In genomic region chr4:15144249-15144966, GRCh38 we compare ENCODE assay signal across 16 cellular contexts.
DNase-seq lines count a peak whose midpoint lies in the region; ATAC-seq and TF ChIP-seq lines count a peak whose summit lies in the region.
"Had no signal": no experiment of that assay in that cellular context is flagged by ENCODE, and none has a peak within 500 bp of the region (broad histone marks: within the 10 kb centered on the region; RNA-seq: fewer than 3 reads in every experiment).

No MANE protein-coding gene starts in this region.

- ATAC-seq in natural killer cell (no peak), GM21447 (IDR thresholded peaks at IDR 0.05; ENCODE audit: unreplicated experiment) (no peak)
- ATAC-seq: activated CD4-positive, alpha-beta T cell treated with anti-CD3 and anti-CD28 coated beads for 36 hours; psoas muscle had no signal

- no peaks in the 10 kb centered on the region for H3K27me3 ChIP-seq in BE2C
- no peaks in the 10 kb centered on the region for H3K27me3 ChIP-seq in WERI-Rb-1 (ENCODE audit: insufficient read depth, low read depth, severe bottlenecking)
- H3K27me3 ChIP-seq in transverse colon: no peaks in the 10 kb centered on the region

- no peak overlapping the region for H3K27ac Mint-ChIP-seq in natural killer cell
- H3K27ac Mint-ChIP-seq: activated CD4-positive, alpha-beta T cell treated with anti-CD3 and anti-CD28 coated beads for 36 hours; stimulated activated naive CD8-positive, alpha-beta T cell treated with anti-CD3 and anti-CD28 coated beads, Interleukin-15, Interleukin-2, amounts not matched to agents 100 ng/mL and 50 ng/mL, for 24 hours had no signal

- 53 to 58% methylated on average over 9 of the region's 9 CpGs for WGBS in transverse colon (ENCODE audit: low coverage in 1 of 2), 2 donors

- no peak overlapping the region for H3K27ac ChIP-seq in WERI-Rb-1
- H3K27ac ChIP-seq in transverse colon: no peak overlapping the region
- H3K27ac ChIP-seq: psoas muscle, SK-N-MC had no signal

- no peak overlapping the region for H3K4me3 Mint-ChIP-seq in natural killer cell
- H3K4me3 Mint-ChIP-seq: activated CD4-positive, alpha-beta T cell treated with anti-CD3 and anti-CD28 coated beads for 36 hours; stimulated activated naive CD8-positive, alpha-beta T cell treated with anti-CD3 and anti-CD28 coated beads, Interleukin-15, Interleukin-2, amounts not matched to agents 100 ng/mL and 50 ng/mL, for 24 hours had no signal

- no peaks in the 10 kb centered on the region for H3K9me3 Mint-ChIP-seq in natural killer cell
- H3K9me3 Mint-ChIP-seq: stimulated activated naive CD8-positive, alpha-beta T cell treated with anti-CD3 and anti-CD28 coated beads, Interleukin-15, Interleukin-2, amounts not matched to agents 100 ng/mL and 50 ng/mL, for 24 hours had no signal

- DNase-seq in BE2C (no peak), NCI-H1092 (lab: John Stamatoyannopoulos, UW) (peak; percentile 48), WERI-Rb-1 (no peak), hippocampal formation (lab: John Stamatoyannopoulos, UW) (peak; percentile 31 to 46), GM03348 (ENCODE audit: low spot score) (no peak), transverse colon (no peak), natural killer cell (no peak)
- DNase-seq: activated CD4-positive, alpha-beta T cell treated with anti-CD3 and anti-CD28 coated beads for 36 hours; activated T-cell treated with anti-CD3 and anti-CD28 coated beads, Interleukin-2, amount 50 U/mL, for 1 hour; mesendoderm; NCI-H526 treated with DMSO at 0.1 percent for 48 hours; psoas muscle; stimulated activated CD4-positive, alpha-beta T cell treated with anti-CD3 and anti-CD28 coated beads, Interleukin-4, amount 100 ng/mL, for 4 hours had no signal

- TF ChIP-seq POLR2A in transverse colon (IDR thresholded peaks at IDR 0.05): no peak

- intact Hi-C loops in transverse colon (cut with DNase I; ENCODE audit: low total_unique reads) (no loop called here), natural killer cell (cut with micrococcal nuclease) (no loop called here)

- no peaks in the 10 kb centered on the region for H3K36me3 Mint-ChIP-seq in natural killer cell

- in situ Hi-C loops in transverse colon (cut with MboI; ENCODE audit: low pct_ligation_motif_present in 1 of 4, low pct_unique_long_range_greater_than_20kb in 1 of 4, low sequenced_read_pairs in 3 of 4): no loop called here

- no peaks in the 10 kb centered on the region for H3K9me3 ChIP-seq in BE2C
- H3K9me3 ChIP-seq in WERI-Rb-1 (ENCODE audit: severe bottlenecking): no peaks in the 10 kb centered on the region
- no peaks in the 10 kb centered on the region for H3K9me3 ChIP-seq in transverse colon
- H3K9me3 ChIP-seq: psoas muscle had no signal

- no peaks in the 10 kb centered on the region for H3K36me3 ChIP-seq in BE2C
- H3K36me3 ChIP-seq in WERI-Rb-1: no peaks in the 10 kb centered on the region
- H3K36me3 ChIP-seq in transverse colon: no peaks in the 10 kb centered on the region

- H3K27me3 Mint-ChIP-seq in natural killer cell (ENCODE audit: low read depth in 2 of 2): peaks cover 6 to 8% of the 10 kb centered on the region in 2 donors

- H3K4me3 ChIP-seq in BE2C (ENCODE audit: low read depth, low read length): no peak overlapping the region
- no peak overlapping the region for H3K4me3 ChIP-seq in WERI-Rb-1 (ENCODE audit: low read depth, low read length)
- no peak overlapping the region for H3K4me3 ChIP-seq in transverse colon
- H3K4me3 ChIP-seq: psoas muscle, SK-N-MC had no signal

- H3K4me1 ChIP-seq in BE2C: peaks cover 29% of the 10 kb centered on the region
- H3K4me1 ChIP-seq in transverse colon: peaks cover 0 to 3% (median 2%) of the 10 kb centered on the region in 4 donors

- peak; percentile 36 for TF ChIP-seq CTCF in BE2C (IDR thresholded peaks at IDR 0.05; ENCODE audit: low read depth, low read length)
- 0 out of 2 replicates have a peak, but pooled peaks have one; percentile 16 for TF ChIP-seq CTCF in WERI-Rb-1 (IDR thresholded peaks at IDR 0.05; ENCODE audit: low read depth, low read length)
- TF ChIP-seq CTCF in transverse colon (IDR thresholded peaks at IDR 0.05): no peak
- TF ChIP-seq CTCF in natural killer cell (IDR thresholded peaks at IDR 0.05): no peak

- no peaks in the 10 kb centered on the region for H3K4me1 Mint-ChIP-seq in natural killer cell
- H3K4me1 Mint-ChIP-seq: activated CD4-positive, alpha-beta T cell treated with anti-CD3 and anti-CD28 coated beads for 36 hours had no signal

- TF ChIP-seq EP300 in transverse colon (IDR thresholded peaks at IDR 0.05; ENCODE audit: low read depth): no peak

Comparison
In these comparisons a context has a peak if more than half of its experiments do, and no peak if none do; other contexts are left out.
1. DNase-seq: peak in NCI-H1092 (single experiment) and hippocampal formation (2 of 2); none in BE2C (single experiment), WERI-Rb-1 (single experiment), GM03348 (single experiment), transverse colon (single experiment) and natural killer cell (single experiment).
2. CTCF ChIP-seq: peak in BE2C (single experiment) and WERI-Rb-1 (single experiment); none in transverse colon (0 of 5) and natural killer cell (single experiment).